2 cellular contexts compared by ENCODE assay signal in the genomic region with DNA sequence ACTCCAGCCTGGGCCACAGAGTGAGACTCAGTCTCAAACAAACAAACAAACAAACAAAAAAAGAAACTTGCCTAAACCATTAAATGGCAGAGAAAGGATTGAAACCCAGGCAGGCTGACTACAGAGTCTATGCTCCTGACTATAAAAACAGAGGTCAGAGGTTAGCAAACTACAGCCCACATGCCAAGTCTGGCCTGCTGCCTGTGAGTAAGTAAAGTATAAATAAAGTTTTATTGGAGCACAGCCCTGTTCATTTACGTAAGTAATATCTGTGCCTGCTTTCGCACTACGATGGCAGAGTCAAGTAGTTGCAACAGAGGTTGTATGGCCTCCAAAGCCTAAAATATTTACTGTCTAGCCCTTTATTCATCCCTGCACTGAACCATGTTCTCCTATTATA.
TF ChIP-seq lines count a peak whose summit lies in the region.

No MANE protein-coding gene starts in this region.

TF ChIP-seq in GM12878, 131 proteins besides CTCF, POLR2A, EP300 and RAD21:
- TF ChIP-seq, protein P1, sequence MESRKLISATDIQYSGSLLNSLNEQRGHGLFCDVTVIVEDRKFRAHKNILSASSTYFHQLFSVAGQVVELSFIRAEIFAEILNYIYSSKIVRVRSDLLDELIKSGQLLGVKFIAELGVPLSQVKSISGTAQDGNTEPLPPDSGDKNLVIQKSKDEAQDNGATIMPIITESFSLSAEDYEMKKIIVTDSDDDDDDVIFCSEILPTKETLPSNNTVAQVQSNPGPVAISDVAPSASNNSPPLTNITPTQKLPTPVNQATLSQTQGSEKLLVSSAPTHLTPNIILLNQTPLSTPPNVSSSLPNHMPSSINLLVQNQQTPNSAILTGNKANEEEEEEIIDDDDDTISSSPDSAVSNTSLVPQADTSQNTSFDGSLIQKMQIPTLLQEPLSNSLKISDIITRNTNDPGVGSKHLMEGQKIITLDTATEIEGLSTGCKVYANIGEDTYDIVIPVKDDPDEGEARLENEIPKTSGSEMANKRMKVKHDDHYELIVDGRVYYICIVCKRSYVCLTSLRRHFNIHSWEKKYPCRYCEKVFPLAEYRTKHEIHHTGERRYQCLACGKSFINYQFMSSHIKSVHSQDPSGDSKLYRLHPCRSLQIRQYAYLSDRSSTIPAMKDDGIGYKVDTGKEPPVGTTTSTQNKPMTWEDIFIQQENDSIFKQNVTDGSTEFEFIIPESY (IDR thresholded peaks at IDR 0.05): no peak
- TF ChIP-seq, protein P2, sequence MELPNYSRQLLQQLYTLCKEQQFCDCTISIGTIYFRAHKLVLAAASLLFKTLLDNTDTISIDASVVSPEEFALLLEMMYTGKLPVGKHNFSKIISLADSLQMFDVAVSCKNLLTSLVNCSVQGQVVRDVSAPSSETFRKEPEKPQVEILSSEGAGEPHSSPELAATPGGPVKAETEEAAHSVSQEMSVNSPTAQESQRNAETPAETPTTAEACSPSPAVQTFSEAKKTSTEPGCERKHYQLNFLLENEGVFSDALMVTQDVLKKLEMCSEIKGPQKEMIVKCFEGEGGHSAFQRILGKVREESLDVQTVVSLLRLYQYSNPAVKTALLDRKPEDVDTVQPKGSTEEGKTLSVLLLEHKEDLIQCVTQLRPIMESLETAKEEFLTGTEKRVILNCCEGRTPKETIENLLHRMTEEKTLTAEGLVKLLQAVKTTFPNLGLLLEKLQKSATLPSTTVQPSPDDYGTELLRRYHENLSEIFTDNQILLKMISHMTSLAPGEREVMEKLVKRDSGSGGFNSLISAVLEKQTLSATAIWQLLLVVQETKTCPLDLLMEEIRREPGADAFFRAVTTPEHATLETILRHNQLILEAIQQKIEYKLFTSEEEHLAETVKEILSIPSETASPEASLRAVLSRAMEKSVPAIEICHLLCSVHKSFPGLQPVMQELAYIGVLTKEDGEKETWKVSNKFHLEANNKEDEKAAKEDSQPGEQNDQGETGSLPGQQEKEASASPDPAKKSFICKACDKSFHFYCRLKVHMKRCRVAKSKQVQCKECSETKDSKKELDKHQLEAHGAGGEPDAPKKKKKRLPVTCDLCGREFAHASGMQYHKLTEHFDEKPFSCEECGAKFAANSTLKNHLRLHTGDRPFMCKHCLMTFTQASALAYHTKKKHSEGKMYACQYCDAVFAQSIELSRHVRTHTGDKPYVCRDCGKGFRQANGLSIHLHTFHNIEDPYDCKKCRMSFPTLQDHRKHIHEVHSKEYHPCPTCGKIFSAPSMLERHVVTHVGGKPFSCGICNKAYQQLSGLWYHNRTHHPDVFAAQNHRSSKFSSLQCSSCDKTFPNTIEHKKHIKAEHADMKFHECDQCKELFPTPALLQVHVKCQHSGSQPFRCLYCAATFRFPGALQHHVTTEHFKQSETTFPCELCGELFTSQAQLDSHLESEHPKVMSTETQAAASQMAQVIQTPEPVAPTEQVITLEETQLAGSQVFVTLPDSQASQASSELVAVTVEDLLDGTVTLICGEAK (IDR thresholded peaks at IDR 0.05; ENCODE audit: borderline replicate concordance): peak; percentile 35; the same call in 1 of the 2 replicates

TF ChIP-seq in HepG2, 621 proteins besides CTCF, POLR2A, EP300 and RAD21:
- TF ChIP-seq, protein P3, sequence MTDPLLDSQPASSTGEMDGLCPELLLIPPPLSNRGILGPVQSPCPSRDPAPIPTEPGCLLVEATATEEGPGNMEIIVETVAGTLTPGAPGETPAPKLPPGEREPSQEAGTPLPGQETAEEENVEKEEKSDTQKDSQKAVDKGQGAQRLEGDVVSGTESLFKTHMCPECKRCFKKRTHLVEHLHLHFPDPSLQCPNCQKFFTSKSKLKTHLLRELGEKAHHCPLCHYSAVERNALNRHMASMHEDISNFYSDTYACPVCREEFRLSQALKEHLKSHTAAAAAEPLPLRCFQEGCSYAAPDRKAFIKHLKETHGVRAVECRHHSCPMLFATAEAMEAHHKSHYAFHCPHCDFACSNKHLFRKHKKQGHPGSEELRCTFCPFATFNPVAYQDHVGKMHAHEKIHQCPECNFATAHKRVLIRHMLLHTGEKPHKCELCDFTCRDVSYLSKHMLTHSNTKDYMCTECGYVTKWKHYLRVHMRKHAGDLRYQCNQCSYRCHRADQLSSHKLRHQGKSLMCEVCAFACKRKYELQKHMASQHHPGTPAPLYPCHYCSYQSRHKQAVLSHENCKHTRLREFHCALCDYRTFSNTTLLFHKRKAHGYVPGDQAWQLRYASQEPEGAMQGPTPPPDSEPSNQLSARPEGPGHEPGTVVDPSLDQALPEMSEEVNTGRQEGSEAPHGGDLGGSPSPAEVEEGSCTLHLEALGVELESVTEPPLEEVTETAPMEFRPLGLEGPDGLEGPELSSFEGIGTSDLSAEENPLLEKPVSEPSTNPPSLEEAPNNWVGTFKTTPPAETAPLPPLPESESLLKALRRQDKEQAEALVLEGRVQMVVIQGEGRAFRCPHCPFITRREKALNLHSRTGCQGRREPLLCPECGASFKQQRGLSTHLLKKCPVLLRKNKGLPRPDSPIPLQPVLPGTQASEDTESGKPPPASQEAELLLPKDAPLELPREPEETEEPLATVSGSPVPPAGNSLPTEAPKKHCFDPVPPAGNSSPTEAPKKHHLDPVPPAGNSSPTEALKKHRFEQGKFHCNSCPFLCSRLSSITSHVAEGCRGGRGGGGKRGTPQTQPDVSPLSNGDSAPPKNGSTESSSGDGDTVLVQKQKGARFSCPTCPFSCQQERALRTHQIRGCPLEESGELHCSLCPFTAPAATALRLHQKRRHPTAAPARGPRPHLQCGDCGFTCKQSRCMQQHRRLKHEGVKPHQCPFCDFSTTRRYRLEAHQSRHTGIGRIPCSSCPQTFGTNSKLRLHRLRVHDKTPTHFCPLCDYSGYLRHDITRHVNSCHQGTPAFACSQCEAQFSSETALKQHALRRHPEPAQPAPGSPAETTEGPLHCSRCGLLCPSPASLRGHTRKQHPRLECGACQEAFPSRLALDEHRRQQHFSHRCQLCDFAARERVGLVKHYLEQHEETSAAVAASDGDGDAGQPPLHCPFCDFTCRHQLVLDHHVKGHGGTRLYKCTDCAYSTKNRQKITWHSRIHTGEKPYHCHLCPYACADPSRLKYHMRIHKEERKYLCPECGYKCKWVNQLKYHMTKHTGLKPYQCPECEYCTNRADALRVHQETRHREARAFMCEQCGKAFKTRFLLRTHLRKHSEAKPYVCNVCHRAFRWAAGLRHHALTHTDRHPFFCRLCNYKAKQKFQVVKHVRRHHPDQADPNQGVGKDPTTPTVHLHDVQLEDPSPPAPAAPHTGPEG (CRISPR knock-in tag; IDR thresholded peaks at IDR 0.05): no peak
- TF ChIP-seq, protein P2 (IDR thresholded peaks at IDR 0.05): peak; percentile 47; the same call in 1 of the 2 replicates
- TF ChIP-seq, protein P2 (CRISPR knock-in tag; IDR thresholded peaks at IDR 0.05): peak; percentile 95
- no peak for TF ChIP-seq NAIF1 (CRISPR knock-in tag; IDR thresholded peaks at IDR 0.05; ENCODE audit: borderline replicate concordance)
